Comparison of ENCODE assay signal across 21 cellular contexts in genomic region chr9:114150608-114151007, GRCh38. TPM values are rescaled to one million over a fixed set of nuclear protein-coding genes. Genes with fewer than 3 reads are reported as not detected.
DNase-seq lines count a peak whose midpoint lies in the region; ATAC-seq, FAIRE-seq and TF ChIP-seq lines count a peak whose summit lies in the region.
"Had no signal": no experiment of that assay in that cellular context is flagged by ENCODE, and none has a peak within 500 bp of the region (broad histone marks: within the 10 kb centered on the region; RNA-seq: fewer than 3 reads in every experiment).

No MANE protein-coding gene starts in this region.

- POLR2A ChIA-PET in H1 (lab: Charles Lee; ENCODE audit: partially characterized antibody) = no interaction called here

- H3K4me2 ChIP-seq in H1 (ENCODE audit: insufficient read depth in 1 of 2, low read depth in 2 of 2, low read length in 2 of 2) (no peak overlapping the region), osteoblast (ENCODE audit: insufficient read depth, low read length) (no peak overlapping the region)
- H3K4me2 ChIP-seq: A549, BLaER1 had no signal

- peaks cover 37% of the 10 kb centered on the region for H3K4me1 ChIP-seq in left ventricle myocardium inferior
- peaks cover 0 to 37% (median 13%) of the 10 kb centered on the region in 12 donors for H3K4me1 ChIP-seq in heart left ventricle
- peaks cover 0 to 8% (median 6%) of the 10 kb centered on the region in 4 experiments; a peak in 6 of 7 replicates for H3K4me1 ChIP-seq in H1 (replicated peaks in 1 of 4; ENCODE audit: control insufficient read depth in 3 of 4, insufficient read depth in 4 of 4, low read length in 3 of 4)
- peaks cover 11% of the 10 kb centered on the region for H3K4me1 ChIP-seq in osteoblast (ENCODE audit: insufficient read depth, low read length)

- no peak overlapping the region; the same call in 1 of the 2 replicates for H2BK15ac ChIP-seq in H1 (ENCODE audit: low read length)

- H3K18ac ChIP-seq in H1 (ENCODE audit: extremely low read depth, low read length) = no peak overlapping the region

- no peak overlapping the region for H2BK120ac ChIP-seq in H1 (replicated peaks; ENCODE audit: low read depth, low read length)

- H3K27ac ChIP-seq in left ventricle myocardium inferior (replicated peaks) = peak overlapping the region; percentile 44
- H3K27ac ChIP-seq in heart left ventricle = peak overlapping the region in 1 of 12 donors; percentile 9
- H3K27ac ChIP-seq in H1 (ENCODE audit: low read depth, low read length) = no peak overlapping the region
- no peak overlapping the region for H3K27ac ChIP-seq in osteoblast (ENCODE audit: low read depth, low read length)
- H3K27ac ChIP-seq: 22Rv1, A549, BLaER1, GM23248, HL-60 had no signal

- H2BK12ac ChIP-seq in H1 (ENCODE audit: low read depth, low read length) = 0 out of 2 replicates have a peak overlapping the region, but pooled peaks have one; percentile 39

- TF ChIP-seq CTCF in left ventricle myocardium inferior (IDR thresholded peaks at IDR 0.05; ENCODE audit: borderline replicate concordance) (peak; percentile 26), heart left ventricle (IDR thresholded peaks at IDR 0.05) (no peak), H1 (IDR thresholded peaks at IDR 0.05; ENCODE audit: control extremely low read depth in 1 of 3, insufficient read depth in 1 of 3, low read depth in 1 of 3, low read length in 3 of 3) (no peak), osteoblast (IDR thresholded peaks at IDR 0.05; ENCODE audit: extremely low read depth, low read depth, low read length) (peak; percentile 5)

- no peaks in the 10 kb centered on the region for H3K36me3 Mint-ChIP-seq in activated naive CD4-positive, alpha-beta T cell treated with anti-CD3 and anti-CD28 coated beads, Interleukin-2, amount 50 U/mL, for 72 hours
- H3K36me3 Mint-ChIP-seq: CD8-positive, alpha-beta T cell had no signal

- H2AFZ ChIP-seq in H1 (ENCODE audit: low read length) = no peak overlapping the region
- H2AFZ ChIP-seq in osteoblast (ENCODE audit: low read length) = no peak overlapping the region
- H2AFZ ChIP-seq: GM23248 had no signal

- H3K23me2 ChIP-seq in H1 (ENCODE audit: low read depth, low read length) = peaks cover 11% of the 10 kb centered on the region

- no peak overlapping the region for H3K4ac ChIP-seq in H1 (replicated peaks; ENCODE audit: insufficient read length, low read depth, low read length)

- H3K36me3 ChIP-seq in left ventricle myocardium inferior (no peaks in the 10 kb centered on the region), heart left ventricle (no peaks in the 10 kb centered on the region), H1 (ENCODE audit: control insufficient read depth in 2 of 4, insufficient read depth in 4 of 4, low read length in 3 of 4) (no peaks in the 10 kb centered on the region), osteoblast (ENCODE audit: insufficient read depth, low read length) (no peaks in the 10 kb centered on the region)
- H3K36me3 ChIP-seq: BLaER1 had no signal

- H3K23ac ChIP-seq in H1 (ENCODE audit: insufficient read length) = no peak overlapping the region

- H4K20me1 ChIP-seq in H1 (replicated peaks in 1 of 2; ENCODE audit: control insufficient read depth in 1 of 2, insufficient read depth in 2 of 2, low read length in 2 of 2) = peaks cover 0 to 4% of the 10 kb centered on the region in 2 experiments
- H4K20me1 ChIP-seq in osteoblast (ENCODE audit: insufficient read depth, low read length) = no peaks in the 10 kb centered on the region

- TF ChIP-seq EP300 in H1 (IDR thresholded peaks at IDR 0.05; ENCODE audit: borderline replicate concordance in 1 of 2, low read depth in 2 of 2, low read length in 2 of 2) = no peak

- no peak overlapping the region for H3K4me3 ChIP-seq in left ventricle myocardium inferior
- no peak overlapping the region for H3K4me3 ChIP-seq in heart left ventricle
- H3K4me3 ChIP-seq in H1 (ENCODE audit: extremely low read depth in 1 of 4, insufficient read depth in 2 of 4, low read depth in 3 of 4, low read length in 4 of 4) = no peak overlapping the region
- no peak overlapping the region for H3K4me3 ChIP-seq in osteoblast (ENCODE audit: insufficient read depth, low read length)
- H3K4me3 ChIP-seq: A549, BLaER1, GM12878, GM23248 had no signal

- no peak for TF ChIP-seq POLR2A in heart left ventricle (IDR thresholded peaks at IDR 0.05)
- TF ChIP-seq POLR2A in H1 (IDR thresholded peaks at IDR 0.05; ENCODE audit: control extremely low read depth in 1 of 2, low read depth in 2 of 2, low read length in 2 of 2) = no peak

- H3K27ac Mint-ChIP-seq in activated naive CD4-positive, alpha-beta T cell treated with anti-CD3 and anti-CD28 coated beads, Interleukin-2, amount 50 U/mL, for 72 hours = no peak overlapping the region
- H3K27ac Mint-ChIP-seq: CD8-positive, alpha-beta T cell had no signal

- WGBS in heart left ventricle, 4 donors = 78 to 85% (median 80%) methylated on average over 8 of the region's 8 CpGs
- 80% methylated on average over 8 of the region's 8 CpGs; no CpG with 5 or more reads in 1 of the 2 experiments for WGBS in H1 (ENCODE audit: extremely low coverage in 1 of 2, insufficient coverage in 1 of 2, insufficient read length in 1 of 2, insufficient replicate concordance in 2 of 2, low coverage in 1 of 2, low lambda C conversion rate in 2 of 2, missing lambda C conversion rate in 1 of 2), 2 experiments

- CTCF ChIA-PET in H1 (lab: Charles Lee; ENCODE audit: partially characterized antibody) = interaction anchor here (0.7 to 8.5 kb wide), 7 partner anchors 8 to 624 kb away, joined by 3 to 114 read pairs (median 15); no protein-coding TSS in a partner anchor

- no peak overlapping the region for H2BK5ac ChIP-seq in H1 (ENCODE audit: low read depth, low read length)

- H3K79me2 ChIP-seq in H1 (ENCODE audit: control insufficient read depth in 1 of 2, insufficient read depth in 2 of 2, low read length in 2 of 2) (no peaks in the 10 kb centered on the region), osteoblast (ENCODE audit: insufficient read depth, low read length) (no peaks in the 10 kb centered on the region)

- ATAC-seq in heart left ventricle (no peak), HG02678 (IDR thresholded peaks at IDR 0.05; ENCODE audit: unreplicated experiment) (no peak), GM19463 (IDR thresholded peaks at IDR 0.05; ENCODE audit: unreplicated experiment) (no peak)
- ATAC-seq in activated naive CD4-positive, alpha-beta T cell treated with anti-CD3 and anti-CD28 coated beads, Interleukin-2, amount 50 U/mL, for 72 hours = no peak
- ATAC-seq: A549; CD8-positive, alpha-beta T cell; GM12878 had no signal

- H3K79me1 ChIP-seq in H1 (ENCODE audit: low read depth, low read length) = no peaks in the 10 kb centered on the region; the same call in 1 of the 2 replicates

- H3K27me3 ChIP-seq in left ventricle myocardium inferior (ENCODE audit: low read depth) (peaks cover 26% of the 10 kb centered on the region), heart left ventricle (peaks cover 0 to 34% (median 14%) of the 10 kb centered on the region in 9 donors), H1 (replicated peaks in 1 of 4; ENCODE audit: control insufficient read depth in 3 of 4, extremely low read depth in 1 of 4, insufficient read depth in 3 of 4, low read length in 3 of 4) (peaks cover 4 to 19% (median 17%) of the 10 kb centered on the region in 4 experiments), osteoblast (ENCODE audit: insufficient read depth, low read length) (peaks cover 41% of the 10 kb centered on the region)

- no peak overlapping the region for H3K9ac ChIP-seq in H1 (replicated peaks in 1 of 4; ENCODE audit: extremely low read depth in 1 of 4, low read depth in 3 of 4, low read length in 3 of 4)
- H3K9ac ChIP-seq: BLaER1, GM23248 had no signal

- peak overlapping the region; percentile 90; the same call in 1 of the 2 replicates for H2BK20ac ChIP-seq in H1 (ENCODE audit: low read length)

- no peak overlapping the region for H4K5ac ChIP-seq in H1 (ENCODE audit: insufficient read length, low read depth, low read length)

- H3K14ac ChIP-seq in H1 (ENCODE audit: insufficient read length) = no peak overlapping the region

- no peaks in the 10 kb centered on the region for H3K9me3 ChIP-seq in left ventricle myocardium inferior (replicated peaks)
- no peaks in the 10 kb centered on the region for H3K9me3 ChIP-seq in heart left ventricle
- no peaks in the 10 kb centered on the region for H3K9me3 ChIP-seq in H1 (ENCODE audit: insufficient read depth in 2 of 2, low read depth in 1 of 2, low read length in 1 of 2)
- H3K9me3 ChIP-seq in osteoblast (ENCODE audit: low read depth, low read length) = no peaks in the 10 kb centered on the region
- H3K9me3 ChIP-seq: A549, BLaER1 had no signal

- no peak for TF ChIP-seq RAD21 in H1 (IDR thresholded peaks at IDR 0.05 in 1 of 2, conservative IDR thresholded peaks at IDR 0.05 in 1 of 2; ENCODE audit: low read depth in 2 of 2, low read length in 2 of 2)

- H4K8ac ChIP-seq in H1 (ENCODE audit: extremely low read depth, insufficient read depth, low read length) = no peak overlapping the region

- no peak overlapping the region for H2AK5ac ChIP-seq in H1 (ENCODE audit: low read depth, low read length)

- no peak overlapping the region for H3K56ac ChIP-seq in H1 (replicated peaks; ENCODE audit: insufficient read length, low read depth, low read length)

- H3K9me3 Mint-ChIP-seq in activated naive CD4-positive, alpha-beta T cell treated with anti-CD3 and anti-CD28 coated beads, Interleukin-2, amount 50 U/mL, for 72 hours = no peaks in the 10 kb centered on the region
- H3K9me3 Mint-ChIP-seq: CD8-positive, alpha-beta T cell had no signal

- no peak for FAIRE-seq in H1 (lab: Jason Lieb, UNC)
- FAIRE-seq: A549, GM12878, H54 had no signal

- intact Hi-C loops in left ventricle myocardium inferior (cut with micrococcal nuclease) = loop anchor here (10.0 kb wide), 2 partner anchors 74 to 124 kb away; no protein-coding TSS in a partner anchor
- intact Hi-C loops in heart left ventricle (cut with DNase I) = loop anchor here in 7 of 10 donors (5.0 to 10.0 kb wide), 8 partner anchors 38 to 142 kb away; no protein-coding TSS in a partner anchor

- no peak for DNase-seq in left ventricle myocardium inferior
- DNase-seq in heart left ventricle = no peak
- DNase-seq in M059J (ENCODE audit: low read depth) = peak; percentile 53
- DNase-seq in H1 (ENCODE audit: low read depth in 1 of 2, low spot score in 2 of 2) = no peak
- peak; percentile 14 for DNase-seq in osteoblast (ENCODE audit: insufficient read length, low spot score, missing footprints)
- DNase-seq in activated naive CD4-positive, alpha-beta T cell treated with anti-CD3 and anti-CD28 coated beads, Interleukin-2, amount 50 U/mL, for 72 hours (ENCODE audit: low spot score in 2 of 2) = no peak
- DNase-seq: Calu3; CD8-positive, alpha-beta T cell; DMS79 treated with DMSO at 0.1 percent for 48 hours; GM23248; HCEC 1CT; IMR-90 had no signal

- no peak overlapping the region for H4K91ac ChIP-seq in H1 (replicated peaks; ENCODE audit: insufficient read length, low read length)

RNA-seq across cellular contexts. Expression of gene COL27A1, which starts 4.7 kb away (rescaled TPM):
- 6.4 TPM for total RNA-seq in left ventricle myocardium inferior
- total RNA-seq in heart left ventricle = 10 to 100 TPM in 1 of 9 donors, 1 to 10 TPM in 8; 2.3 to 10.8 (median 5.2) TPM
- 10 to 100 TPM in 1 of 2 donors, 1 to 10 TPM in 1; 2.7 to 14.2 TPM for polyA plus RNA-seq in heart left ventricle
- 0.44 and 2.0 TPM in 2 replicates for total RNA-seq in M059J (2014; rRNA removed; shearing (Covaris generic))
- 22.5 and 22.8 TPM in 2 replicates for total RNA-seq in H1 (2021; fragmentation: NEBNext Ultra II Directional; extraction: Animal tissue kit (Norgen Biotek cat#: 25700))
- 15.1 and 26.0 TPM in 2 replicates for polyA plus RNA-seq in H1 (2011; rRNA removed)
- polyA plus RNA-seq in H1 (2011; cell fraction: cytosol; rRNA removed) = 17.3 TPM
- 250 TPM for polyA plus RNA-seq in H1 (2011; cell fraction: nucleus; rRNA removed)
- 15.6 to 20.3 TPM (median 17.3 TPM) in 4 replicates for polyA plus RNA-seq in H1 (2012, experiment 1 of 2)
- polyA plus RNA-seq in H1 (2012, experiment 2 of 2) = 4.8 TPM
- polyA plus RNA-seq in H1 (2013, experiment 1 of 2) = 17.7 TPM
- polyA plus RNA-seq in H1 (2013, experiment 2 of 2) = 15.1 TPM
- polyA minus RNA-seq in H1 (2011; rRNA and poly(A)+ RNA removed) = 12.9 and 15.0 TPM in 2 replicates
- 7.2 TPM for polyA minus RNA-seq in H1 (2011; cell fraction: cytosol; rRNA and poly(A)+ RNA removed)
- 55.6 TPM for polyA minus RNA-seq in H1 (2011; cell fraction: nucleus; rRNA and poly(A)+ RNA removed)
- total RNA-seq in osteoblast = 10.1 and 11.8 TPM in 2 replicates
- 10 to 100 TPM in 1 of 2 donors, 1 to 10 TPM in 1; 2.3 to 26.7 TPM for total RNA-seq in activated naive CD4-positive, alpha-beta T cell treated with anti-CD3 and anti-CD28 coated beads, Interleukin-2, amount 50 U/mL, for 72 hours
- polyA plus RNA-seq: GM12878 had no signal

RNA-seq across cellular contexts. Expression of gene KIF12, which starts 51.5 kb away (rescaled TPM):
- total RNA-seq in left ventricle myocardium inferior (not detected), heart left ventricle (under 1 TPM in 1 of 9 donors, not detected in 8; 0.21 TPM), osteoblast (not detected in 2 replicates)
- polyA plus RNA-seq in heart left ventricle (under 1 TPM in 1 of 2 donors, not detected in 1; 0.08 TPM), H1 (2011; rRNA removed) (2.9 and 5.2 TPM in 2 replicates)
- total RNA-seq in M059J (2014; rRNA removed; shearing (Covaris generic)) = 0.12 TPM in 1 of 2 replicates, not detected in the other
- total RNA-seq in H1 (2021; fragmentation: NEBNext Ultra II Directional; extraction: Animal tissue kit (Norgen Biotek cat#: 25700)) = 3.4 and 3.9 TPM in 2 replicates
- 3.7 TPM for polyA plus RNA-seq in H1 (2011; cell fraction: cytosol; rRNA removed)
- polyA plus RNA-seq in H1 (2011; cell fraction: nucleus; rRNA removed) = 33.3 TPM
- polyA plus RNA-seq in H1 (2012, experiment 1 of 2) = 2.9 to 3.5 TPM (median 3.4 TPM) in 4 replicates
- 2.0 TPM for polyA plus RNA-seq in H1 (2012, experiment 2 of 2)
- polyA plus RNA-seq in H1 (2013, experiment 1 of 2) = 2.1 TPM
- 1.1 TPM for polyA plus RNA-seq in H1 (2013, experiment 2 of 2)
- 3.6 and 4.0 TPM in 2 replicates for polyA minus RNA-seq in H1 (2011; rRNA and poly(A)+ RNA removed)
- 1.9 TPM for polyA minus RNA-seq in H1 (2011; cell fraction: cytosol; rRNA and poly(A)+ RNA removed)
- polyA minus RNA-seq in H1 (2011; cell fraction: nucleus; rRNA and poly(A)+ RNA removed) = 3.6 TPM
- not detected for total RNA-seq in activated naive CD4-positive, alpha-beta T cell treated with anti-CD3 and anti-CD28 coated beads, Interleukin-2, amount 50 U/mL, for 72 hours
- total RNA-seq: CD8-positive, alpha-beta T cell; GM12878; GM23248; HT1080; IMR-90 had no signal
- polyA plus RNA-seq: GM12878, GM23248, IMR-90 had no signal

Comparison
In these comparisons a context has a peak if more than half of its experiments do, and no peak if none do; other contexts are left out.
1. CTCF ChIP-seq: peak in left ventricle myocardium inferior (single experiment) and osteoblast (single experiment); none in heart left ventricle (0 of 12) and H1 (0 of 3).
2. DNase-seq: peak in M059J (single experiment) and osteoblast (single experiment); none in left ventricle myocardium inferior (single experiment), heart left ventricle (0 of 5), H1 (0 of 2) and activated naive CD4-positive, alpha-beta T cell treated with anti-CD3 and anti-CD28 coated beads, Interleukin-2, amount 50 U/mL, for 72 hours (0 of 2).